In genomic region chr5:138000102-138000723, GRCh38 we compare ENCODE assay signal across 12 cellular contexts. TPM values are rescaled to one million over a fixed set of nuclear protein-coding genes. Genes with fewer than 3 reads are reported as not detected.
A peak's percentile ranks its signal among the peaks of the same experiment; 100 is the strongest.
DNase-seq lines count a peak whose midpoint lies in the region; ATAC-seq and TF ChIP-seq lines count a peak whose summit lies in the region.
"Had no signal": no experiment of that assay in that cellular context is flagged by ENCODE, and none has a peak within 500 bp of the region (broad histone marks: within the 10 kb centered on the region; RNA-seq: fewer than 3 reads in every experiment).

No MANE protein-coding gene starts in this region.

- H3K36me3 ChIP-seq in heart left ventricle: peaks cover 0 to 70% (median 55%) of the 10 kb centered on the region in 9 donors
- H3K36me3 ChIP-seq in kidney epithelial cell (ENCODE audit: control insufficient read depth, insufficient read depth, low read length): no peaks in the 10 kb centered on the region
- H3K36me3 ChIP-seq in upper lobe of right lung: peaks cover 35% of the 10 kb centered on the region
- peaks cover 14 to 24% (median 23%) of the 10 kb centered on the region in 3 donors for H3K36me3 ChIP-seq in tibial artery

- in situ Hi-C loops in astrocyte of the spinal cord (cut with HindIII; ENCODE audit: low sequenced_read_pairs): no loop called here

- intact Hi-C loops in heart left ventricle (cut with DNase I): no loop called here
- intact Hi-C loops in cardiac septum (cut with DNase I): no loop called here
- intact Hi-C loops in upper lobe of right lung (cut with DNase I): no loop called here
- intact Hi-C loops in tibial artery (cut with DNase I; ENCODE audit: low total_unique reads): no loop called here

- H3K9me3 ChIP-seq in heart left ventricle: peaks cover 0 to 11% (median 0%) of the 10 kb centered on the region in 12 donors
- H3K9me3 ChIP-seq in upper lobe of right lung: no peaks in the 10 kb centered on the region
- no peaks in the 10 kb centered on the region for H3K9me3 ChIP-seq in tibial artery

- no peak for TF ChIP-seq POLR2A in heart left ventricle (IDR thresholded peaks at IDR 0.05)

- WGBS in heart left ventricle, 4 donors: 81 to 90% (median 87%) methylated on average over 6 of the region's 6 CpGs

- TF ChIP-seq CTCF in heart left ventricle (IDR thresholded peaks at IDR 0.05) (no peak), astrocyte of the spinal cord (IDR thresholded peaks at IDR 0.05; ENCODE audit: low read depth, low read length) (no peak), kidney epithelial cell (IDR thresholded peaks at IDR 0.05; ENCODE audit: insufficient read depth, low read length, poor library complexity, severe bottlenecking) (no peak), upper lobe of right lung (IDR thresholded peaks at IDR 0.05) (no peak), tibial artery (IDR thresholded peaks at IDR 0.05) (no peak)

- ATAC-seq in heart left ventricle: peak in 3 of 4 donors; percentile 28 to 78 (median 76)
- peak; percentile 25 for ATAC-seq in upper lobe of right lung
- no peak for ATAC-seq in HG03139 (IDR thresholded peaks at IDR 0.05; ENCODE audit: unreplicated experiment)

- DNase-seq in heart left ventricle (peak in 1 of 5 donors; percentile 36), cardiac septum (ENCODE audit: low spot score) (no peak), astrocyte of the spinal cord (ENCODE audit: low read depth, low spot score) (peak; percentile 28), kidney epithelial cell (ENCODE audit: low read depth) (peak; percentile 63), upper lobe of right lung (no peak), AG08395 (ENCODE audit: low spot score) (no peak), tibial artery (no peak)
- DNase-seq: amniotic stem cell, endodermal cell, NCI-H2029, nephron progenitor cell had no signal

- H3K4me3 ChIP-seq in heart left ventricle: no peak overlapping the region
- H3K4me3 ChIP-seq in astrocyte of the spinal cord (ENCODE audit: low read depth, low read length): no peak overlapping the region
- H3K4me3 ChIP-seq in kidney epithelial cell (ENCODE audit: low read depth, low read length): no peak overlapping the region
- H3K4me3 ChIP-seq in upper lobe of right lung: no peak overlapping the region
- no peak overlapping the region for H3K4me3 ChIP-seq in tibial artery

- H3K27ac ChIP-seq in heart left ventricle (peak overlapping the region in 5 of 12 donors; percentile 1 to 32 (median 28)), upper lobe of right lung (no peak overlapping the region), tibial artery (peak overlapping the region in 1 of 2 donors; percentile 19)

- H3K4me1 ChIP-seq in heart left ventricle (peaks cover 0 to 28% (median 8%) of the 10 kb centered on the region in 12 donors), upper lobe of right lung (peaks cover 10% of the 10 kb centered on the region), tibial artery (peaks cover 0 to 29% (median 17%) of the 10 kb centered on the region in 4 donors)

- no peaks in the 10 kb centered on the region for H3K27me3 ChIP-seq in heart left ventricle
- H3K27me3 ChIP-seq in kidney epithelial cell (ENCODE audit: control insufficient read depth, insufficient read depth, low read length): no peaks in the 10 kb centered on the region
- no peaks in the 10 kb centered on the region for H3K27me3 ChIP-seq in upper lobe of right lung
- H3K27me3 ChIP-seq in tibial artery: no peaks in the 10 kb centered on the region

RNA-seq across cellular contexts. Expression of gene FAM13B, which starts 32.7 kb away (rescaled TPM):
- total RNA-seq in heart left ventricle: 10 to 100 TPM; 20.3 to 42.0 (median 27.2) TPM
- 10 to 100 TPM in 1 of 2 donors, 1 to 10 TPM in 1; 6.8 to 19.6 TPM for polyA plus RNA-seq in heart left ventricle
- total RNA-seq in cardiac septum: 26.5 TPM
- 12.6 and 14.4 TPM in 2 replicates for total RNA-seq in kidney epithelial cell
- total RNA-seq in upper lobe of right lung: 42.4 TPM

Comparison
In these comparisons a context has a peak if more than half of its experiments do, and no peak if none do; other contexts are left out.
1. DNase-seq: peak in astrocyte of the spinal cord (single experiment) and kidney epithelial cell (single experiment); none in cardiac septum (single experiment), upper lobe of right lung (single experiment), AG08395 (single experiment) and tibial artery (0 of 2).